Comparison of ENCODE assay signal across 8 cellular contexts in genomic region chr7:90262438-90262837, GRCh38. TPM values are rescaled to one million over a fixed set of nuclear protein-coding genes. Genes with fewer than 3 reads are reported as not detected.
DNase-seq lines count a peak whose midpoint lies in the region; ATAC-seq, FAIRE-seq and TF ChIP-seq lines count a peak whose summit lies in the region.

No MANE protein-coding gene starts in this region.

- peaks cover 4% of the 10 kb centered on the region; the same call in 1 of the 2 replicates for H3K9me3 Mint-ChIP-seq in WTC11

- POLR2A ChIA-PET in WTC11 (lab: Charles Lee): no interaction called here

- H3K4me3 Mint-ChIP-seq in WTC11: no peak overlapping the region

- CTCF ChIA-PET in WTC11 (lab: Charles Lee): no interaction called here

- peak; percentile 25 for TF ChIP-seq CTCF in GM06990 (IDR thresholded peaks at IDR 0.05; ENCODE audit: insufficient read depth, low read length, poor library complexity, severe bottlenecking)
- TF ChIP-seq CTCF in WTC11 (IDR thresholded peaks at IDR 0.05): 0 out of 2 replicates have a peak, but pooled peaks have one; percentile 17

- no peak overlapping the region for H3K4me3 ChIP-seq in GM06990 (replicated peaks; ENCODE audit: low read depth, low read length)

- no peak overlapping the region for H3K27ac Mint-ChIP-seq in WTC11

- no peaks in the 10 kb centered on the region for H3K4me1 Mint-ChIP-seq in WTC11

- no peaks in the 10 kb centered on the region for H3K27me3 Mint-ChIP-seq in WTC11 (ENCODE audit: low read depth)

- peak; percentile 80 for ATAC-seq in GM21619 (IDR thresholded peaks at IDR 0.05; ENCODE audit: unreplicated experiment)
- peak; percentile 71 for ATAC-seq in WTC11

- FAIRE-seq in islet of Langerhans (lab: Jason Lieb, UNC): peak; percentile 99

- no peaks in the 10 kb centered on the region for H3K36me3 Mint-ChIP-seq in WTC11

- no peaks in the 10 kb centered on the region for H3K36me3 ChIP-seq in GM06990 (ENCODE audit: control insufficient read depth, insufficient read depth, low read length)

- DNase-seq in GM06990 (ENCODE audit: extremely low read depth, insufficient read length): no peak
- peak; percentile 58 for DNase-seq in M059J (ENCODE audit: low read depth)
- DNase-seq in WTC11 (ENCODE audit: low spot score): no peak
- DNase-seq in ureter (ENCODE audit: low spot score): no peak
- no peak for DNase-seq in T1000 (lab: John Stamatoyannopoulos, UW)
- no peak for DNase-seq in activated CD4-positive, alpha-beta T cell treated with anti-CD3 and anti-CD28 coated beads, Interleukin-2, amount 50 U/mL, for 4 hours

- no peaks in the 10 kb centered on the region for H3K27me3 ChIP-seq in GM06990 (replicated peaks; ENCODE audit: control insufficient read depth, insufficient read depth, low read length)

TF ChIP-seq in WTC11, 78 proteins besides CTCF, POLR2A, EP300 and RAD21:
- TF ChIP-seq TEAD1 (CRISPR knock-in tag; IDR thresholded peaks at IDR 0.05) (no peak), EMX1 (CRISPR knock-in tag; IDR thresholded peaks at IDR 0.05) (no peak), ATF1 (CRISPR knock-in tag; IDR thresholded peaks at IDR 0.05) (no peak), GRHL2 (CRISPR knock-in tag; IDR thresholded peaks at IDR 0.05; ENCODE audit: insufficient replicate concordance, severe bottlenecking) (no peak), ZNF416 (CRISPR knock-in tag; IDR thresholded peaks at IDR 0.05) (no peak), FOXP4 (CRISPR knock-in tag; IDR thresholded peaks at IDR 0.05) (no peak), NR1H2 (CRISPR knock-in tag; IDR thresholded peaks at IDR 0.05) (no peak), IRF1 (CRISPR knock-in tag; IDR thresholded peaks at IDR 0.05) (no peak), SP1 (CRISPR knock-in tag; conservative IDR thresholded peaks at IDR 0.05) (no peak)

RNA-seq across cellular contexts. Expression of gene CFAP69, which starts 17.5 kb away (rescaled TPM):
- 1.6 and 3.2 TPM in 2 replicates for total RNA-seq in M059J (2014; rRNA removed; shearing (Covaris generic))
- 2.7 to 3.4 TPM (median 3.3 TPM) in 3 replicates for total RNA-seq in WTC11 (2021)
- total RNA-seq in ureter: 9.3 TPM

RNA-seq across cellular contexts. Expression of gene STEAP2, which starts 50.9 kb away (rescaled TPM):
- 3.8 and 6.2 TPM in 2 replicates for total RNA-seq in M059J (2014; rRNA removed; shearing (Covaris generic))
- total RNA-seq in WTC11 (2021): 13.4 to 17.3 TPM (median 17.0 TPM) in 3 replicates
- 47.1 TPM for total RNA-seq in ureter

RNA-seq across cellular contexts. Expression of gene FAM237B, which starts 58.7 kb away (rescaled TPM):
- not detected in 2 replicates for total RNA-seq in M059J (2014; rRNA removed; shearing (Covaris generic))
- total RNA-seq in WTC11 (2021) (not detected in 3 replicates), ureter (not detected)
